ENCODE assay signal across 17 cellular contexts in the genomic region with DNA sequence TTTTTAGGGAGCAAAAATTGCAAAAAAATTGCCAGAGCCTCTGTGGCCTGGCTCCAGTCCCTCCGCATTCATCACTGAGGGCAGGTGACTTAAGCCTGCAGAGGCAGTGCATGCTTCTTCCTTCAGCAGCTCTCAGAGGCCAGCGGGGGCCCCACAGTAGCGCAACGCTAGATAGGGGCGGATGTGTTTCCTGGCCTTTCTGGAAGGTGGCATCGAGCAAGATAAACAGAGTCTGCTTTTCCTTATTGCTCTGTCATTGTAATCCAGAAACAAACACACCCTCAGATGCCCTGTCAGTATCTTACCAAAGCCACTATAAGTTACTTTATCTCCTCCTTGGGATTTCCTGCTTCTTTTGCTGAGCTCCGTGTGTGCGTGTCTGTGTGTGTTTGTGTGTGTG.
"Had no signal": no experiment of that assay in that cellular context is flagged by ENCODE, and none has a peak within 500 bp of the region (broad histone marks: within the 10 kb centered on the region; RNA-seq: fewer than 3 reads in every experiment).

No MANE protein-coding gene starts in this region.

- H3K9me3 Mint-ChIP-seq: activated naive CD8-positive, alpha-beta T cell treated with anti-CD3 and anti-CD28 coated beads for 36 hours; activated T-cell treated with anti-CD3 and anti-CD28 coated beads, Interleukin-2, amount 50 U/mL, for 4 hours; neural crest cell; T-helper 1 cell treated with Interleukin-12 subunit alpha and Interleukin-12 subunit beta and Interleukin-4 antibody, amounts not matched to agents 30 μg/mL and 1 μg/mL, for 36 hours had no signal

- H3K4me3 ChIP-seq: breast epithelium, dorsolateral prefrontal cortex, left ventricle myocardium inferior, tibial nerve had no signal

- H3K27ac Mint-ChIP-seq: activated CD8-positive, alpha-beta memory T cell treated with anti-CD3 and anti-CD28 coated beads, Interleukin-2, amount 10 ng/mL, durations not matched to agents 7 days and 5 days; activated naive CD8-positive, alpha-beta T cell treated with anti-CD3 and anti-CD28 coated beads for 36 hours; stimulated activated memory B cell treated with anti-CD40 and anti-IgM and Interleukin-4, amounts not matched to agents 10 μg/mL and 1 μg/mL and 100 μg/mL, for 72 hours; T-helper 1 cell treated with Interleukin-12 subunit alpha and Interleukin-12 subunit beta and Interleukin-4 antibody, amounts not matched to agents 30 μg/mL and 1 μg/mL, for 36 hours had no signal

- H3K27me3 Mint-ChIP-seq: activated CD8-positive, alpha-beta memory T cell treated with anti-CD3 and anti-CD28 coated beads, Interleukin-2, amount 10 ng/mL, durations not matched to agents 7 days and 5 days had no signal

- H3K36me3 Mint-ChIP-seq: activated CD8-positive, alpha-beta memory T cell treated with anti-CD3 and anti-CD28 coated beads, Interleukin-2, amount 10 ng/mL, durations not matched to agents 7 days and 5 days; activated naive CD8-positive, alpha-beta T cell treated with anti-CD3 and anti-CD28 coated beads for 36 hours; stimulated activated memory B cell treated with anti-CD40 and anti-IgM and Interleukin-4, amounts not matched to agents 10 μg/mL and 1 μg/mL and 100 μg/mL, for 72 hours had no signal

- H3K9ac ChIP-seq: SK-N-SH had no signal

- H3K4me1 Mint-ChIP-seq: activated CD8-positive, alpha-beta memory T cell treated with anti-CD3 and anti-CD28 coated beads, Interleukin-2, amount 10 ng/mL, durations not matched to agents 7 days and 5 days; neural crest cell; stimulated activated memory B cell treated with anti-CD40 and anti-IgM and Interleukin-4, amounts not matched to agents 10 μg/mL and 1 μg/mL and 100 μg/mL, for 72 hours had no signal

- H3K36me3 ChIP-seq: breast epithelium, left ventricle myocardium inferior, tibial nerve had no signal

- H3K4me1 ChIP-seq: breast epithelium, left ventricle myocardium inferior, tibial nerve had no signal

- H3K27me3 ChIP-seq: breast epithelium, tibial nerve had no signal

- H3K9me3 ChIP-seq: SK-N-SH, tibial nerve had no signal

- H3K4me3 Mint-ChIP-seq: activated CD8-positive, alpha-beta memory T cell treated with anti-CD3 and anti-CD28 coated beads, Interleukin-2, amount 10 ng/mL, durations not matched to agents 7 days and 5 days; activated naive CD8-positive, alpha-beta T cell treated with anti-CD3 and anti-CD28 coated beads for 36 hours; activated T-cell treated with anti-CD3 and anti-CD28 coated beads, Interleukin-2, amount 50 U/mL, for 4 hours; neural crest cell; stimulated activated memory B cell treated with anti-CD40 and anti-IgM and Interleukin-4, amounts not matched to agents 10 μg/mL and 1 μg/mL and 100 μg/mL, for 72 hours; T-helper 1 cell treated with Interleukin-12 subunit alpha and Interleukin-12 subunit beta and Interleukin-4 antibody, amounts not matched to agents 30 μg/mL and 1 μg/mL, for 36 hours had no signal

- H3K4me2 ChIP-seq: SK-N-SH had no signal

- DNase-seq: activated CD4-positive, alpha-beta T cell treated with anti-CD3 and anti-CD28 coated beads for 1 hour; activated CD8-positive, alpha-beta memory T cell treated with anti-CD3 and anti-CD28 coated beads, Interleukin-2, amount 10 ng/mL, durations not matched to agents 7 days and 5 days; activated effector memory CD4-positive, alpha-beta T cell treated with anti-CD3 and anti-CD28 coated beads, Interleukin-2, amount 50 U/mL, for 16 hours; activated naive CD8-positive, alpha-beta T cell treated with anti-CD3 and anti-CD28 coated beads for 36 hours; activated T-cell treated with anti-CD3 and anti-CD28 coated beads, Interleukin-2, amount 50 U/mL, for 4 hours; aorta; dorsolateral prefrontal cortex; glutamatergic neuron; left ventricle myocardium inferior; mesenchymal stem cell; posterior cingulate gyrus; SK-N-SH had no signal

- H3K27ac ChIP-seq: breast epithelium, dorsolateral prefrontal cortex, left ventricle myocardium inferior, tibial nerve had no signal
